ENCODE assay signal across 14 cellular contexts in the genomic region with DNA sequence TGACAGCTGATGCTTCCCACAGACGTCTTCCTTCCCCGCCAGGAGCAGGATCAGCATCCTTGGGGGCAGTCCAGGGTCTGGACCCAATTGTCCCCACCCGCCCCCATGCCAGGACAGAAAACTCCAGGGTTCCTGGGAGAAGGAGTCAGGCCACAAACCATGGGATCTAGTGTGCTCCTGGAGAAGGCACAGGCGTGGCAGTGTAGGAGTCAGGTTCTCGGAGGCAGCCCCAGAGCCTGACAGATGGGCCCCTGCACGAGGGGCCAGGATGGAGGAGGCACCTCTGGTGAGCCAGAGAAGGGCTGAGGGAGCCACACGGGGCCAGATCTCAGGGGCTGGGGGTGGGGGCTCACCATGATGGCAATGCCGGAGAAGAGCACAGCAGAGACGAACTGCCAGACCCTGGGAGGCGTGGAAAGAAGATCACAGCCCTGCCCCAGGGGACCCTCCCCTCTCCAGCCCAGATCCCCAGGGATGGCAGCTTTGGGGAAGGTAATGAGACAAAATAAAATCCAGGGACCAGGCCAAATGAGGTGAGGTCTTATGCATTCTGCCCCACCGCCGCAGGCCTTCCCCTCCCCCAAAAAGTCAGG. TPM values are rescaled to one million over a fixed set of nuclear protein-coding genes. Genes with fewer than 3 reads are reported as not detected.
DNase-seq lines count a peak whose midpoint lies in the region; ATAC-seq and TF ChIP-seq lines count a peak whose summit lies in the region.
"Had no signal": no experiment of that assay in that cellular context is flagged by ENCODE, and none has a peak within 500 bp of the region (broad histone marks: within the 10 kb centered on the region; RNA-seq: fewer than 3 reads in every experiment).

No MANE protein-coding gene starts in this region.

- H3K4me3 Mint-ChIP-seq in GM23338 = no peak overlapping the region
- peak overlapping the region; percentile 42 for H3K4me3 Mint-ChIP-seq in glutamatergic neuron (ENCODE audit: unreplicated experiment)
- H3K4me3 Mint-ChIP-seq in effector memory CD8-positive, alpha-beta T cell = no peak overlapping the region

- H3K9me2 ChIP-seq in GM23338 (ENCODE audit: insufficient read depth) = no peaks in the 10 kb centered on the region

- peak; percentile 33 for DNase-seq in BE2C
- no peak for DNase-seq in GM23338 (ENCODE audit: low spot score)
- peak; percentile 88 for DNase-seq in NCI-H82 (lab: John Stamatoyannopoulos, UW)
- DNase-seq in glutamatergic neuron = no peak
- DNase-seq in effector memory CD8-positive, alpha-beta T cell = no peak
- no peak for DNase-seq in activated CD4-positive, CD25-positive, alpha-beta regulatory T cell treated with anti-CD3 and anti-CD28 coated beads, Interleukin-2, amount 50 U/mL, for 72 hours
- DNase-seq in hypothalamus (lab: John Stamatoyannopoulos, UW) = no peak
- DNase-seq: NCI-H1048 had no signal

- H3K9me3 Mint-ChIP-seq in GM23338 = 0 out of 3 replicates have a peak, but pooled peaks cover under 1% of the 10 kb centered on the region
- peaks cover 18% of the 10 kb centered on the region for H3K9me3 Mint-ChIP-seq in glutamatergic neuron (ENCODE audit: unreplicated experiment)
- H3K9me3 Mint-ChIP-seq in effector memory CD8-positive, alpha-beta T cell = no peaks in the 10 kb centered on the region
- H3K9me3 Mint-ChIP-seq: naive B cell had no signal

- TF ChIP-seq CTCF in BE2C (IDR thresholded peaks at IDR 0.05; ENCODE audit: low read depth, low read length) (no peak), GM23338 (conservative IDR thresholded peaks at IDR 0.05; ENCODE audit: low read depth in 2 of 2) (no peak), glutamatergic neuron (IDR thresholded peaks at IDR 0.05; ENCODE audit: partially characterized antibody, unreplicated experiment) (no peak)

- no peaks in the 10 kb centered on the region for H3K79me2 ChIP-seq in GM23338 (replicated peaks; ENCODE audit: insufficient read depth)

- peak; percentile 21 for ATAC-seq in GM23338
- no peak for ATAC-seq in effector memory CD8-positive, alpha-beta T cell (replicated peaks)

- no peaks in the 10 kb centered on the region for H4K20me1 ChIP-seq in GM23338 (replicated peaks; ENCODE audit: insufficient read depth)

- H3K4me3 ChIP-seq in BE2C (ENCODE audit: low read depth, low read length) (no peak overlapping the region; the same call in 1 of the 2 replicates), GM23338 (no peak overlapping the region)
- H3K4me3 ChIP-seq: adrenal gland, body of pancreas, GM23248, left ventricle myocardium inferior, tibial artery had no signal

- no peaks in the 10 kb centered on the region; the same call in 1 of the 2 replicates for H3K4me1 ChIP-seq in BE2C
- peaks cover 4% of the 10 kb centered on the region; the same call in 1 of the 2 replicates for H3K4me1 ChIP-seq in GM23338 (ENCODE audit: insufficient read depth)
- H3K4me1 ChIP-seq: adrenal gland, body of pancreas had no signal

- H3F3A ChIP-seq in GM23338 (replicated peaks; ENCODE audit: low read depth) = no peaks in the 10 kb centered on the region

- H3K27me3 ChIP-seq in BE2C = no peaks in the 10 kb centered on the region
- no peaks in the 10 kb centered on the region for H3K27me3 ChIP-seq in GM23338 (ENCODE audit: insufficient read depth)
- H3K27me3 ChIP-seq: adrenal gland, body of pancreas, tibial artery had no signal

- H3K4me2 ChIP-seq in GM23338 = peak overlapping the region; percentile 75; the same call in 1 of the 2 replicates

- H3K36me3 ChIP-seq in BE2C (no peaks in the 10 kb centered on the region), GM23338 (ENCODE audit: insufficient read depth) (no peaks in the 10 kb centered on the region)
- H3K36me3 ChIP-seq: adrenal gland had no signal

- no peak overlapping the region for H3K27ac ChIP-seq in GM23338 (ENCODE audit: low read depth)
- H3K27ac ChIP-seq: adrenal gland, body of pancreas, GM23248, left ventricle myocardium inferior, tibial artery had no signal

- H3K27me3 Mint-ChIP-seq in GM23338 (ENCODE audit: insufficient read depth, low read depth, poor library complexity) (peaks cover 13% of the 10 kb centered on the region), glutamatergic neuron (ENCODE audit: unreplicated experiment) (peaks cover 21% of the 10 kb centered on the region)
- no peaks in the 10 kb centered on the region for H3K27me3 Mint-ChIP-seq in effector memory CD8-positive, alpha-beta T cell
- H3K27me3 Mint-ChIP-seq: naive B cell had no signal

- H3K27ac Mint-ChIP-seq in GM23338 (no peak overlapping the region), glutamatergic neuron (ENCODE audit: unreplicated experiment) (peak overlapping the region; percentile 70)
- peak overlapping the region in 1 of 2 donors; percentile 35 for H3K27ac Mint-ChIP-seq in effector memory CD8-positive, alpha-beta T cell

- H2AFZ ChIP-seq in GM23338 = no peak overlapping the region
- H2AFZ ChIP-seq: GM23248 had no signal

- no peaks in the 10 kb centered on the region for H3K9me3 ChIP-seq in BE2C
- H3K9me3 ChIP-seq: adrenal gland, body of pancreas, left ventricle myocardium inferior, tibial artery had no signal

- peaks cover 24% of the 10 kb centered on the region for H3K4me1 Mint-ChIP-seq in GM23338
- H3K4me1 Mint-ChIP-seq in glutamatergic neuron (ENCODE audit: low read depth, unreplicated experiment) = peaks cover 53% of the 10 kb centered on the region
- peaks cover 18 to 20% of the 10 kb centered on the region in 2 donors for H3K4me1 Mint-ChIP-seq in effector memory CD8-positive, alpha-beta T cell (ENCODE audit: low read depth in 2 of 2)

- H3K36me3 Mint-ChIP-seq in GM23338 (ENCODE audit: low read depth) (peaks cover 12% of the 10 kb centered on the region), glutamatergic neuron (ENCODE audit: unreplicated experiment) (peaks cover 4% of the 10 kb centered on the region)
- peaks cover 11% of the 10 kb centered on the region for H3K36me3 Mint-ChIP-seq in effector memory CD8-positive, alpha-beta T cell (ENCODE audit: insufficient read depth)

TF ChIP-seq in GM23338, 12 proteins besides CTCF, POLR2A, EP300 and RAD21 (continues in another document):
- TF ChIP-seq, protein P1, sequence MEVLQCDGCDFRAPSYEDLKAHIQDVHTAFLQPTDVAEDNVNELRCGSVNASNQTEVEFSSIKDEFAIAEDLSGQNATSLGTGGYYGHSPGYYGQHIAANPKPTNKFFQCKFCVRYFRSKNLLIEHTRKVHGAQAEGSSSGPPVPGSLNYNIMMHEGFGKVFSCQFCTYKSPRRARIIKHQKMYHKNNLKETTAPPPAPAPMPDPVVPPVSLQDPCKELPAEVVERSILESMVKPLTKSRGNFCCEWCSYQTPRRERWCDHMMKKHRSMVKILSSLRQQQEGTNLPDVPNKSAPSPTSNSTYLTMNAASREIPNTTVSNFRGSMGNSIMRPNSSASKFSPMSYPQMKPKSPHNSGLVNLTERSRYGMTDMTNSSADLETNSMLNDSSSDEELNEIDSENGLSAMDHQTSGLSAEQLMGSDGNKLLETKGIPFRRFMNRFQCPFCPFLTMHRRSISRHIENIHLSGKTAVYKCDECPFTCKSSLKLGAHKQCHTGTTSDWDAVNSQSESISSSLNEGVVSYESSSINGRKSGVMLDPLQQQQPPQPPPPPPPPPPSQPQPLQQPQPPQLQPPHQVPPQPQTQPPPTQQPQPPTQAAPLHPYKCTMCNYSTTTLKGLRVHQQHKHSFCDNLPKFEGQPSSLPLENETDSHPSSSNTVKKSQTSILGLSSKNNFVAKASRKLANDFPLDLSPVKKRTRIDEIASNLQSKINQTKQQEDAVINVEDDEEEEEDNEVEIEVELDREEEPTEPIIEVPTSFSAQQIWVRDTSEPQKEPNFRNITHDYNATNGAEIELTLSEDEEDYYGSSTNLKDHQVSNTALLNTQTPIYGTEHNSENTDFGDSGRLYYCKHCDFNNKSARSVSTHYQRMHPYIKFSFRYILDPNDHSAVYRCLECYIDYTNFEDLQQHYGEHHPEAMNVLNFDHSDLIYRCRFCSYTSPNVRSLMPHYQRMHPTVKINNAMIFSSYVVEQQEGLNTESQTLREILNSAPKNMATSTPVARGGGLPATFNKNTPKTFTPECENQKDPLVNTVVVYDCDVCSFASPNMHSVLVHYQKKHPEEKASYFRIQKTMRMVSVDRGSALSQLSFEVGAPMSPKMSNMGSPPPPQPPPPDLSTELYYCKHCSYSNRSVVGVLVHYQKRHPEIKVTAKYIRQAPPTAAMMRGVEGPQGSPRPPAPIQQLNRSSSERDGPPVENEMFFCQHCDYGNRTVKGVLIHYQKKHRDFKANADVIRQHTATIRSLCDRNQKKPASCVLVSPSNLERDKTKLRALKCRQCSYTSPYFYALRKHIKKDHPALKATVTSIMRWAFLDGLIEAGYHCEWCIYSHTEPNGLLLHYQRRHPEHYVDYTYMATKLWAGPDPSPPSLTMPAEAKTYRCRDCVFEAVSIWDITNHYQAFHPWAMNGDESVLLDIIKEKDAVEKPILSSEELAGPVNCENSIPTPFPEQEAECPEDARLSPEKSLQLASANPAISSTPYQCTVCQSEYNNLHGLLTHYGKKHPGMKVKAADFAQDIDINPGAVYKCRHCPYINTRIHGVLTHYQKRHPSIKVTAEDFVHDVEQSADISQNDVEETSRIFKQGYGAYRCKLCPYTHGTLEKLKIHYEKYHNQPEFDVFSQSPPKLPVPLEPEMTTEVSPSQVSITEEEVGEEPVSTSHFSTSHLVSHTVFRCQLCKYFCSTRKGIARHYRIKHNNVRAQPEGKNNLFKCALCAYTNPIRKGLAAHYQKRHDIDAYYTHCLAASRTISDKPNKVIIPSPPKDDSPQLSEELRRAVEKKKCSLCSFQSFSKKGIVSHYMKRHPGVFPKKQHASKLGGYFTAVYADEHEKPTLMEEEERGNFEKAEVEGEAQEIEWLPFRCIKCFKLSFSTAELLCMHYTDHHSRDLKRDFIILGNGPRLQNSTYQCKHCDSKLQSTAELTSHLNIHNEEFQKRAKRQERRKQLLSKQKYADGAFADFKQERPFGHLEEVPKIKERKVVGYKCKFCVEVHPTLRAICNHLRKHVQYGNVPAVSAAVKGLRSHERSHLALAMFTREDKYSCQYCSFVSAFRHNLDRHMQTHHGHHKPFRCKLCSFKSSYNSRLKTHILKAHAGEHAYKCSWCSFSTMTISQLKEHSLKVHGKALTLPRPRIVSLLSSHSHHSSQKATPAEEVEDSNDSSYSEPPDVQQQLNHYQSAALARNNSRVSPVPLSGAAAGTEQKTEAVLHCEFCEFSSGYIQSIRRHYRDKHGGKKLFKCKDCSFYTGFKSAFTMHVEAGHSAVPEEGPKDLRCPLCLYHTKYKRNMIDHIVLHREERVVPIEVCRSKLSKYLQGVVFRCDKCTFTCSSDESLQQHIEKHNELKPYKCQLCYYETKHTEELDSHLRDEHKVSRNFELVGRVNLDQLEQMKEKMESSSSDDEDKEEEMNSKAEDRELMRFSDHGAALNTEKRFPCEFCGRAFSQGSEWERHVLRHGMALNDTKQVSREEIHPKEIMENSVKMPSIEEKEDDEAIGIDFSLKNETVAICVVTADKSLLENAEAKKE (CRISPR knock-in tag; IDR thresholded peaks at IDR 0.05) = no peak
- TF ChIP-seq POLR2AphosphoS5 (IDR thresholded peaks at IDR 0.05; ENCODE audit: low read depth) = no peak
- no peak for TF ChIP-seq ZNF114 (CRISPR knock-in tag; IDR thresholded peaks at IDR 0.05)
- TF ChIP-seq EZH2phosphoT487 (IDR thresholded peaks at IDR 0.05; ENCODE audit: unreplicated experiment) = no peak

RNA-seq across cellular contexts. Expression of a gene that starts 13.6 kb away (rescaled TPM):
- 15.0 TPM for polyA plus RNA-seq in BE2C (2012; ENCODE audit: insufficient read depth, insufficient read length, low read depth)
- 33.4 and 43.9 TPM in 2 replicates for total RNA-seq in GM23338 (2014; rRNA removed; shearing (Covaris generic))
- 22.5 and 23.5 TPM in 2 replicates for polyA plus RNA-seq in GM23338 (2016; fragmentation: Nextera tagmentation; extraction: Ambion mirVana)
- 420 TPM for total RNA-seq in glutamatergic neuron (ENCODE audit: unreplicated experiment)

Comparison
In these comparisons a context has a peak if more than half of its experiments do, and no peak if none do; other contexts are left out.
1. DNase-seq: peak in BE2C (single experiment) and NCI-H82 (single experiment); none in GM23338 (single experiment), glutamatergic neuron (single experiment), effector memory CD8-positive, alpha-beta T cell (0 of 3), activated CD4-positive, CD25-positive, alpha-beta regulatory T cell treated with anti-CD3 and anti-CD28 coated beads, Interleukin-2, amount 50 U/mL, for 72 hours (single experiment) and hypothalamus (0 of 51).